Comparison of ENCODE assay signal across 22 cellular contexts in genomic region chr14:93727917-93728650, GRCh38.
DNase-seq lines count a peak whose midpoint lies in the region; ATAC-seq lines count a peak whose summit lies in the region.
"Had no signal": no experiment of that assay in that cellular context is flagged by ENCODE, and none has a peak within 500 bp of the region (broad histone marks: within the 10 kb centered on the region; RNA-seq: fewer than 3 reads in every experiment).

No MANE protein-coding gene starts in this region.

- ATAC-seq in aorta (ENCODE audit: low FRiP score) (no peak), GM19397 (IDR thresholded peaks at IDR 0.05; ENCODE audit: unreplicated experiment) (no peak)
- ATAC-seq: GM12878 had no signal

- intact Hi-C loops in posterior vena cava (cut with DNase I) (no loop called here), aorta (cut with DNase I) (no loop called here)

- H3K9me3 ChIP-seq in BLaER1 treated with 17β-estradiol and CSF1 and Interleukin-3, amounts not matched to agents 10 nM and 100 nM (replicated peaks in 1 of 11) = no peaks in the 10 kb centered on the region
- no peaks in the 10 kb centered on the region for H3K9me3 ChIP-seq in aorta (ENCODE audit: control insufficient read depth, low read length)
- H3K9me3 ChIP-seq: BE2C had no signal

- H3K4me2 ChIP-seq in BLaER1 treated with 17β-estradiol and CSF1 and Interleukin-3, amounts not matched to agents 10 nM and 100 nM = peak overlapping the region in 7 of 11 experiments; percentile 69 to 94 (median 88); a peak in 7 of 22 replicates

- no peak overlapping the region for H3K9ac ChIP-seq in BLaER1 treated with 17β-estradiol and CSF1 and Interleukin-3, amounts not matched to agents 10 nM and 100 nM

- WGBS in aorta, 2 donors = 94% methylated on average over 19 of the region's 19 CpGs

- peaks cover 0 to 3% (median 0%) of the 10 kb centered on the region in 11 experiments; a peak in 2 of 22 replicates for H3K27me3 ChIP-seq in BLaER1 treated with 17β-estradiol and CSF1 and Interleukin-3, amounts not matched to agents 10 nM and 100 nM
- no peaks in the 10 kb centered on the region for H3K27me3 ChIP-seq in aorta (ENCODE audit: control insufficient read depth in 1 of 2, insufficient read depth in 2 of 2, low read length in 1 of 2)
- H3K27me3 ChIP-seq: BE2C had no signal

- H3K36me3 ChIP-seq in BLaER1 treated with 17β-estradiol and CSF1 and Interleukin-3, amounts not matched to agents 10 nM and 100 nM = no peaks in the 10 kb centered on the region
- no peaks in the 10 kb centered on the region for H3K36me3 ChIP-seq in aorta (ENCODE audit: control insufficient read depth in 1 of 2, insufficient read depth in 2 of 2, low read length in 1 of 2)

- DNase-seq in posterior vena cava (ENCODE audit: low spot score) (peak; percentile 76), aorta (peak; percentile 22 to 68), mucosa of gallbladder (ENCODE audit: low spot score) (no peak), anterior cingulate cortex (lab: John Stamatoyannopoulos, UW) (no peak)
- DNase-seq: 8988T; ACHN; BE2C; C1 segment of cervical spinal cord; CD4-positive, alpha-beta memory T cell; CD4-positive, CD25-positive, alpha-beta regulatory T cell; CD8-positive, alpha-beta memory T cell; COR-L47; DMS 273 treated with DMSO at 0.1 percent for 48 hours; DMS153; DMS53; DMS79; DND-41; EL; GDM1 had no signal

- H3K4me1 ChIP-seq in BLaER1 treated with 17β-estradiol and CSF1 and Interleukin-3, amounts not matched to agents 10 nM and 100 nM = peaks cover 4 to 22% (median 14%) of the 10 kb centered on the region in 10 experiments; a peak in 19 of 20 replicates
- no peaks in the 10 kb centered on the region for H3K4me1 ChIP-seq in aorta (ENCODE audit: control insufficient read depth in 1 of 2, insufficient read depth in 2 of 2, low read length in 2 of 2)
- H3K4me1 ChIP-seq: BE2C had no signal

- no peak overlapping the region for H3K27ac ChIP-seq in BLaER1 treated with 17β-estradiol and CSF1 and Interleukin-3, amounts not matched to agents 10 nM and 100 nM
- H3K27ac ChIP-seq in aorta (ENCODE audit: low read depth in 1 of 2, low read length in 2 of 2) = no peak overlapping the region

- H3K4me3 ChIP-seq in BLaER1 treated with 17β-estradiol and CSF1 and Interleukin-3, amounts not matched to agents 10 nM and 100 nM = no peak overlapping the region
- no peak overlapping the region for H3K4me3 ChIP-seq in aorta (ENCODE audit: low read length in 2 of 2)
- H3K4me3 ChIP-seq: GM12878 had no signal

- H4K20me1 ChIP-seq in BLaER1 treated with 17β-estradiol and CSF1 and Interleukin-3, amounts not matched to agents 10 nM and 100 nM = peaks cover 0 to 10% (median 0%) of the 10 kb centered on the region in 11 experiments; a peak in 2 of 22 replicates

Comparison
In these comparisons a context has a peak if more than half of its experiments do, and no peak if none do; other contexts are left out.
1. DNase-seq: peak in posterior vena cava (single experiment) and aorta (2 of 2); none in mucosa of gallbladder (single experiment) and anterior cingulate cortex (0 of 58).